ENCODE assay signal across 9 cellular contexts in genomic region chr11:27158763-27159679, GRCh38.
DNase-seq lines count a peak whose midpoint lies in the region; ATAC-seq, FAIRE-seq and TF ChIP-seq lines count a peak whose summit lies in the region.
"Had no signal": no experiment of that assay in that cellular context is flagged by ENCODE, and none has a peak within 500 bp of the region (broad histone marks: within the 10 kb centered on the region; RNA-seq: fewer than 3 reads in every experiment).

No MANE protein-coding gene starts in this region.

- no peaks in the 10 kb centered on the region for H3K36me3 Mint-ChIP-seq in astrocyte (ENCODE audit: low read depth, unreplicated experiment)
- H3K36me3 Mint-ChIP-seq: IgD-negative memory B cell had no signal

- no peaks in the 10 kb centered on the region for H3K27me3 ChIP-seq in astrocyte (ENCODE audit: insufficient read depth, low read length)
- no peaks in the 10 kb centered on the region for H3K27me3 ChIP-seq in small intestine (ENCODE audit: control insufficient read depth in 2 of 2, insufficient read depth in 2 of 2, low read length in 2 of 2)

- peaks cover 6% of the 10 kb centered on the region for H3K4me1 Mint-ChIP-seq in astrocyte (ENCODE audit: low read depth, unreplicated experiment)
- H3K4me1 Mint-ChIP-seq: IgD-negative memory B cell had no signal

- H3K27ac ChIP-seq in astrocyte (ENCODE audit: low read depth, low read length) (peak overlapping the region; percentile 19), small intestine (ENCODE audit: low read depth in 1 of 2, low read length in 1 of 2) (no peak overlapping the region)

- peak; percentile 71 for FAIRE-seq in astrocyte (lab: Jason Lieb, UNC)
- no peak for FAIRE-seq in small intestine (lab: Jason Lieb, UNC)

- H4K20me1 ChIP-seq in astrocyte (ENCODE audit: insufficient read depth, low read length) = no peaks in the 10 kb centered on the region

- no peak overlapping the region for H3K4me3 Mint-ChIP-seq in astrocyte (ENCODE audit: unreplicated experiment)
- H3K4me3 Mint-ChIP-seq: IgD-negative memory B cell had no signal

- H3K4me2 ChIP-seq in astrocyte (ENCODE audit: low read length) = peak overlapping the region; percentile 21

- H3K4me1 ChIP-seq in astrocyte (ENCODE audit: insufficient read depth, low read length) = peaks cover 2% of the 10 kb centered on the region
- H3K4me1 ChIP-seq in small intestine (ENCODE audit: control insufficient read depth in 2 of 2, insufficient read depth in 1 of 2, low read depth in 1 of 2, low read length in 1 of 2) = no peaks in the 10 kb centered on the region

- peak overlapping the region; percentile 42 for H2AFZ ChIP-seq in astrocyte (ENCODE audit: low read depth, low read length)

- ATAC-seq in GM18499 (IDR thresholded peaks at IDR 0.05; ENCODE audit: insufficient read depth, unreplicated experiment) = peak; percentile 87
- ATAC-seq in HG03342 (IDR thresholded peaks at IDR 0.05; ENCODE audit: unreplicated experiment) = peak; percentile 69
- ATAC-seq in HG02588 (IDR thresholded peaks at IDR 0.05; ENCODE audit: unreplicated experiment) = no peak

- TF ChIP-seq CTCF in AG09319 (IDR thresholded peaks at IDR 0.05; ENCODE audit: low read depth, low read length) (peak; percentile 76), astrocyte (IDR thresholded peaks at IDR 0.05; ENCODE audit: insufficient read depth, low read depth, low read length) (peak; percentile 93)

- no peaks in the 10 kb centered on the region for H3K79me2 ChIP-seq in astrocyte (ENCODE audit: insufficient read depth, low read length)

- H3K9me3 ChIP-seq in astrocyte (ENCODE audit: insufficient read depth, low read depth, low read length) (no peaks in the 10 kb centered on the region), small intestine (ENCODE audit: control insufficient read depth, low read depth) (no peaks in the 10 kb centered on the region)

- H3K4me3 ChIP-seq in astrocyte (ENCODE audit: insufficient read depth, low read depth, low read length) (no peak overlapping the region), small intestine (ENCODE audit: low read depth in 1 of 2, low read length in 2 of 2) (no peak overlapping the region)

- H3K27me3 Mint-ChIP-seq in astrocyte (ENCODE audit: low read depth, unreplicated experiment) = no peaks in the 10 kb centered on the region

- DNase-seq in AG09319 (ENCODE audit: extremely low read depth, low read depth) (peak; percentile 58), NCI-H446 (lab: John Stamatoyannopoulos, UW) (peak; percentile 80 to 84), astrocyte (ENCODE audit: low read depth) (peak; percentile 67), hepatic stellate cell (ENCODE audit: low spot score) (peak; percentile 66), small intestine (peak; percentile 70)

- peaks cover 5% of the 10 kb centered on the region for H3K9me3 Mint-ChIP-seq in astrocyte (ENCODE audit: unreplicated experiment)
- H3K9me3 Mint-ChIP-seq: IgD-negative memory B cell had no signal

- 15 to 25% (median 20%) methylated on average over 8 of the region's 8 CpGs for WGBS in small intestine, 3 donors

- H3K27ac Mint-ChIP-seq in astrocyte (ENCODE audit: unreplicated experiment) = no peak overlapping the region
- H3K27ac Mint-ChIP-seq: IgD-negative memory B cell had no signal

- no peaks in the 10 kb centered on the region for H3K36me3 ChIP-seq in astrocyte (ENCODE audit: insufficient read depth, low read length)
- H3K36me3 ChIP-seq in small intestine (ENCODE audit: control insufficient read depth in 2 of 2, insufficient read depth in 2 of 2, low read length in 2 of 2) = no peaks in the 10 kb centered on the region

- H3K9ac ChIP-seq in astrocyte (ENCODE audit: low read length) = peak overlapping the region; percentile 39
